ENCODE assay signal across 12 cellular contexts in the genomic region with DNA sequence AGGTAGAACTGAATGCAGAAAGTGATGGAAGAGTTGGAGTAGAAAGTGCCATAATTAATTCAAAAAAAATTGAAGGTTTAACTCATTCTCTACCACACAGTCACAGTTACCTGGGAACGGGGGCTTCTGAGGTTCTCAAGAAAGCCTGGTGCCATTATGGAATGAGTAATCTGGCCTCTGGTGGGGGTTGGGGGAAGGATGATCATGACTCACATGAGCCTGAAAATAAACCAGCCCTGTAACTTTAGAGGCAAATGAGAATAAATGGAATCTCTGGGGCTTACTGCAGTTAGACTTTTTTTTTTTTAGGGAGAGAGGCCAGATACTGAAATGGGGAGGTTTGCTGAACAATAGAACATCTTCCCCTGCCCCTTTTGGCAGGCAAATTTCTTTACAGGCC. TPM values are rescaled to one million over a fixed set of nuclear protein-coding genes. Genes with fewer than 3 reads are reported as not detected.
DNase-seq lines count a peak whose midpoint lies in the region; ATAC-seq and TF ChIP-seq lines count a peak whose summit lies in the region.
"Had no signal": no experiment of that assay in that cellular context is flagged by ENCODE, and none has a peak within 500 bp of the region (broad histone marks: within the 10 kb centered on the region; RNA-seq: fewer than 3 reads in every experiment).

No MANE protein-coding gene starts in this region.

- ATAC-seq in GM19463 (IDR thresholded peaks at IDR 0.05; ENCODE audit: unreplicated experiment): peak; percentile 72
- ATAC-seq in GM19452 (IDR thresholded peaks at IDR 0.05; ENCODE audit: unreplicated experiment): no peak
- ATAC-seq: HepG2 had no signal

- TF ChIP-seq CTCF in fibroblast of the aortic adventitia (IDR thresholded peaks at IDR 0.05; ENCODE audit: insufficient read depth, low read length): no peak

- no peak overlapping the region for H3K4me3 ChIP-seq in fibroblast of the aortic adventitia (ENCODE audit: low read depth, low read length)

- DNase-seq in RPMI7951 (ENCODE audit: low read depth) (peak; percentile 82), fibroblast of the aortic adventitia (ENCODE audit: low read depth) (peak; percentile 94), smooth muscle cell of the brain vasculature (ENCODE audit: low read depth, low spot score) (peak; percentile 35), NCI-H1436 (lab: John Stamatoyannopoulos, UW) (no peak), retina (no peak)
- no peak for DNase-seq in activated CD4-positive, CD25-positive, alpha-beta regulatory T cell (lab: John Stamatoyannopoulos, UW)
- DNase-seq: NCI-H526, T-helper 2 cell had no signal

RNA-seq across cellular contexts. Expression of a gene that starts 55.3 kb away (rescaled TPM):
- 1.2 and 1.9 TPM in 2 replicates for total RNA-seq in RPMI7951 (2014; rRNA removed; shearing (Covaris generic))
- total RNA-seq in fibroblast of the aortic adventitia (ENCODE audit: low replicate concordance): 65.3 and 75.2 TPM in 2 replicates
- total RNA-seq: activated T-helper 2 cell treated with anti-CD3 and anti-CD28 coated beads, Interferon-gamma antibody, Interleukin-2, Interleukin-4, amounts not matched to agents 10 μg/mL and 5 μg/mL and 100 μg/mL, durations not matched to agents 14 hours and 24 hours and 36 hours; HepG2 had no signal

Comparison
In these comparisons a context has a peak if more than half of its experiments do, and no peak if none do; other contexts are left out.
1. DNase-seq: peak in RPMI7951 (single experiment), fibroblast of the aortic adventitia (single experiment) and smooth muscle cell of the brain vasculature (single experiment); none in NCI-H1436 (single experiment), activated CD4-positive, CD25-positive, alpha-beta regulatory T cell (0 of 4) and retina (single experiment).
2. RNA of a gene that starts 55.3 kb away (total RNA-seq): 65.3 to 75.2 TPM in fibroblast of the aortic adventitia; 1.2 to 1.9 TPM in RPMI7951; every median in the first group is over 10 times any median in the second.